1 cellular context compared by ENCODE assay signal in the genomic region with DNA sequence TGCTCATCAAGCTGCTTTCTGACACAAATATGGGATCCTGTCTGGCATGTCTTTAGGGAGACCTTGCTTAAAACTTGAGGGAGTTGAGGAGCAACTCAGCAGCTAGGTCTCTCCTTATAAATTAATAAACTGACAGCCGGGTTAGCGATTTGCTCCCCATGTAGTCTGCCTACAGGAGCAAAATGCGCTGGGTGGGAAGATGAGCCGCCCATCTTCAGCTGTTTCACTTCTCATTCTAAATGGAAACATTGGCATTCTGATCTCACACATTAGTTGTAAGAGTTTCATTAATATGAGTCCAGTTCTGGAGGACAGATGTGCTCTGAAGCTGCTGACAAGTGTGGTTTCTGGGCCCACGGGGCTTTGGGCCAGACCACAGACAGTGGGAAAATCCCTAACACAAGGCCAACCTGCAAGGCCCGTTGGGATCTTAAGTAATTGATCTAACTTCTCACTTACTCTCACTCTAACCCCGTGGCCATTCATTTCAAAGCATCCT.
TF ChIP-seq lines count a peak whose summit lies in the region.

No MANE protein-coding gene starts in this region.

TF ChIP-seq in GM12878, 131 proteins besides CTCF, POLR2A, EP300 and RAD21 (continued from another document and continues in another):
- TF ChIP-seq, protein P1, sequence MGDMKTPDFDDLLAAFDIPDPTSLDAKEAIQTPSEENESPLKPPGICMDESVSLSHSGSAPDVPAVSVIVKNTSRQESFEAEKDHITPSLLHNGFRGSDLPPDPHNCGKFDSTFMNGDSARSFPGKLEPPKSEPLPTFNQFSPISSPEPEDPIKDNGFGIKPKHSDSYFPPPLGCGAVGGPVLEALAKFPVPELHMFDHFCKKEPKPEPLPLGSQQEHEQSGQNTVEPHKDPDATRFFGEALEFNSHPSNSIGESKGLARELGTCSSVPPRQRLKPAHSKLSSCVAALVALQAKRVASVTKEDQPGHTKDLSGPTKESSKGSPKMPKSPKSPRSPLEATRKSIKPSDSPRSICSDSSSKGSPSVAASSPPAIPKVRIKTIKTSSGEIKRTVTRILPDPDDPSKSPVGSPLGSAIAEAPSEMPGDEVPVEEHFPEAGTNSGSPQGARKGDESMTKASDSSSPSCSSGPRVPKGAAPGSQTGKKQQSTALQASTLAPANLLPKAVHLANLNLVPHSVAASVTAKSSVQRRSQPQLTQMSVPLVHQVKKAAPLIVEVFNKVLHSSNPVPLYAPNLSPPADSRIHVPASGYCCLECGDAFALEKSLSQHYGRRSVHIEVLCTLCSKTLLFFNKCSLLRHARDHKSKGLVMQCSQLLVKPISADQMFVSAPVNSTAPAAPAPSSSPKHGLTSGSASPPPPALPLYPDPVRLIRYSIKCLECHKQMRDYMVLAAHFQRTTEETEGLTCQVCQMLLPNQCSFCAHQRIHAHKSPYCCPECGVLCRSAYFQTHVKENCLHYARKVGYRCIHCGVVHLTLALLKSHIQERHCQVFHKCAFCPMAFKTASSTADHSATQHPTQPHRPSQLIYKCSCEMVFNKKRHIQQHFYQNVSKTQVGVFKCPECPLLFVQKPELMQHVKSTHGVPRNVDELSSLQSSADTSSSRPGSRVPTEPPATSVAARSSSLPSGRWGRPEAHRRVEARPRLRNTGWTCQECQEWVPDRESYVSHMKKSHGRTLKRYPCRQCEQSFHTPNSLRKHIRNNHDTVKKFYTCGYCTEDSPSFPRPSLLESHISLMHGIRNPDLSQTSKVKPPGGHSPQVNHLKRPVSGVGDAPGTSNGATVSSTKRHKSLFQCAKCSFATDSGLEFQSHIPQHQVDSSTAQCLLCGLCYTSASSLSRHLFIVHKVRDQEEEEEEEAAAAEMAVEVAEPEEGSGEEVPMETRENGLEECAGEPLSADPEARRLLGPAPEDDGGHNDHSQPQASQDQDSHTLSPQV (IDR thresholded peaks at IDR 0.05): no peak
- TF ChIP-seq BRCA1 (IDR thresholded peaks at IDR 0.05; ENCODE audit: low read depth, low read length): no peak
- TF ChIP-seq, protein P2, sequence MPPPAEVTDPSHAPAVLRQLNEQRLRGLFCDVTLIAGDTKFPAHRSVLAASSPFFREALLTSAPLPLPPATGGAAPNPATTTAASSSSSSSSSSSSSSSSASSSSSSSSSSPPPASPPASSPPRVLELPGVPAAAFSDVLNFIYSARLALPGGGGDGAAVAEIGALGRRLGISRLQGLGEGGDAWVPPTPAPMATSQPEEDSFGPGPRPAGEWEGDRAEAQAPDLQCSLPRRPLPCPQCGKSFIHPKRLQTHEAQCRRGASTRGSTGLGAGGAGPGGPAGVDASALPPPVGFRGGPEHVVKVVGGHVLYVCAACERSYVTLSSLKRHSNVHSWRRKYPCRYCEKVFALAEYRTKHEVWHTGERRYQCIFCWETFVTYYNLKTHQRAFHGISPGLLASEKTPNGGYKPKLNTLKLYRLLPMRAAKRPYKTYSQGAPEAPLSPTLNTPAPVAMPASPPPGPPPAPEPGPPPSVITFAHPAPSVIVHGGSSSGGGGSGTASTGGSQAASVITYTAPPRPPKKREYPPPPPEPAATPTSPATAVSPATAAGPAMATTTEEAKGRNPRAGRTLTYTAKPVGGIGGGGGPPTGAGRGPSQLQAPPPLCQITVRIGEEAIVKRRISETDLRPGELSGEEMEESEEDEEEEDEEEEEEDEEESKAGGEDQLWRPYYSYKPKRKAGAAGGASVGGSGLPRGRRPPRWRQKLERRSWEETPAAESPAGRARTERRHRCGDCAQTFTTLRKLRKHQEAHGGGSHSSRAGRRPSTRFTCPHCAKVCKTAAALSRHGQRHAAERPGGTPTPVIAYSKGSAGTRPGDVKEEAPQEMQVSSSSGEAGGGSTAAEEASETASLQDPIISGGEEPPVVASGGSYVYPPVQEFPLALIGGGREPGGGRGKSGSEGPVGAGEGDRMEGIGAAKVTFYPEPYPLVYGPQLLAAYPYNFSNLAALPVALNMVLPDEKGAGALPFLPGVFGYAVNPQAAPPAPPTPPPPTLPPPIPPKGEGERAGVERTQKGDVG (CRISPR knock-in tag; IDR thresholded peaks at IDR 0.05): no peak
- TF ChIP-seq, protein P3, sequence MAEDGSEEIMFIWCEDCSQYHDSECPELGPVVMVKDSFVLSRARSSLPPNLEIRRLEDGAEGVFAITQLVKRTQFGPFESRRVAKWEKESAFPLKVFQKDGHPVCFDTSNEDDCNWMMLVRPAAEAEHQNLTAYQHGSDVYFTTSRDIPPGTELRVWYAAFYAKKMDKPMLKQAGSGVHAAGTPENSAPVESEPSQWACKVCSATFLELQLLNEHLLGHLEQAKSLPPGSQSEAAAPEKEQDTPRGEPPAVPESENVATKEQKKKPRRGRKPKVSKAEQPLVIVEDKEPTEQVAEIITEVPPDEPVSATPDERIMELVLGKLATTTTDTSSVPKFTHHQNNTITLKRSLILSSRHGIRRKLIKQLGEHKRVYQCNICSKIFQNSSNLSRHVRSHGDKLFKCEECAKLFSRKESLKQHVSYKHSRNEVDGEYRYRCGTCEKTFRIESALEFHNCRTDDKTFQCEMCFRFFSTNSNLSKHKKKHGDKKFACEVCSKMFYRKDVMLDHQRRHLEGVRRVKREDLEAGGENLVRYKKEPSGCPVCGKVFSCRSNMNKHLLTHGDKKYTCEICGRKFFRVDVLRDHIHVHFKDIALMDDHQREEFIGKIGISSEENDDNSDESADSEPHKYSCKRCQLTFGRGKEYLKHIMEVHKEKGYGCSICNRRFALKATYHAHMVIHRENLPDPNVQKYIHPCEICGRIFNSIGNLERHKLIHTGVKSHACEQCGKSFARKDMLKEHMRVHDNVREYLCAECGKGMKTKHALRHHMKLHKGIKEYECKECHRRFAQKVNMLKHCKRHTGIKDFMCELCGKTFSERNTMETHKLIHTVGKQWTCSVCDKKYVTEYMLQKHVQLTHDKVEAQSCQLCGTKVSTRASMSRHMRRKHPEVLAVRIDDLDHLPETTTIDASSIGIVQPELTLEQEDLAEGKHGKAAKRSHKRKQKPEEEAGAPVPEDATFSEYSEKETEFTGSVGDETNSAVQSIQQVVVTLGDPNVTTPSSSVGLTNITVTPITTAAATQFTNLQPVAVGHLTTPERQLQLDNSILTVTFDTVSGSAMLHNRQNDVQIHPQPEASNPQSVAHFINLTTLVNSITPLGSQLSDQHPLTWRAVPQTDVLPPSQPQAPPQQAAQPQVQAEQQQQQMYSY (CRISPR knock-in tag; IDR thresholded peaks at IDR 0.05): no peak
- TF ChIP-seq KDM1A (IDR thresholded peaks at IDR 0.05; ENCODE audit: borderline replicate concordance): no peak
- TF ChIP-seq, protein P4, sequence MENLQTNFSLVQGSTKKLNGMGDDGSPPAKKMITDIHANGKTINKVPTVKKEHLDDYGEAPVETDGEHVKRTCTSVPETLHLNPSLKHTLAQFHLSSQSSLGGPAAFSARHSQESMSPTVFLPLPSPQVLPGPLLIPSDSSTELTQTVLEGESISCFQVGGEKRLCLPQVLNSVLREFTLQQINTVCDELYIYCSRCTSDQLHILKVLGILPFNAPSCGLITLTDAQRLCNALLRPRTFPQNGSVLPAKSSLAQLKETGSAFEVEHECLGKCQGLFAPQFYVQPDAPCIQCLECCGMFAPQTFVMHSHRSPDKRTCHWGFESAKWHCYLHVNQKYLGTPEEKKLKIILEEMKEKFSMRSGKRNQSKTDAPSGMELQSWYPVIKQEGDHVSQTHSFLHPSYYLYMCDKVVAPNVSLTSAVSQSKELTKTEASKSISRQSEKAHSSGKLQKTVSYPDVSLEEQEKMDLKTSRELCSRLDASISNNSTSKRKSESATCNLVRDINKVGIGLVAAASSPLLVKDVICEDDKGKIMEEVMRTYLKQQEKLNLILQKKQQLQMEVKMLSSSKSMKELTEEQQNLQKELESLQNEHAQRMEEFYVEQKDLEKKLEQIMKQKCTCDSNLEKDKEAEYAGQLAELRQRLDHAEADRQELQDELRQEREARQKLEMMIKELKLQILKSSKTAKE (IDR thresholded peaks at IDR 0.05; ENCODE audit: low read depth, poor library complexity, severe bottlenecking): peak; percentile 89
- no peak for TF ChIP-seq SIX5 (IDR thresholded peaks at IDR 0.05; ENCODE audit: low read depth, low read length, severe bottlenecking)
- peak; percentile 80 for TF ChIP-seq CBFB (IDR thresholded peaks at IDR 0.05; ENCODE audit: low read depth)
- no peak for TF ChIP-seq POLR2AphosphoS2 (IDR thresholded peaks at IDR 0.05; ENCODE audit: low read depth, low read length)
- no peak for TF ChIP-seq HDAC2 (IDR thresholded peaks at IDR 0.05)
- TF ChIP-seq SREBF1 (IDR thresholded peaks at IDR 0.05; ENCODE audit: low read length): no peak
- TF ChIP-seq STAT1 (conservative IDR thresholded peaks at IDR 0.05): no peak
- TF ChIP-seq ATF7 (IDR thresholded peaks at IDR 0.05; ENCODE audit: low read depth): peak; percentile 79
- no peak for TF ChIP-seq CEBPB (IDR thresholded peaks at IDR 0.05; ENCODE audit: borderline replicate concordance in 1 of 2, low read depth in 2 of 2, low read length in 2 of 2)
- TF ChIP-seq, protein P5, sequence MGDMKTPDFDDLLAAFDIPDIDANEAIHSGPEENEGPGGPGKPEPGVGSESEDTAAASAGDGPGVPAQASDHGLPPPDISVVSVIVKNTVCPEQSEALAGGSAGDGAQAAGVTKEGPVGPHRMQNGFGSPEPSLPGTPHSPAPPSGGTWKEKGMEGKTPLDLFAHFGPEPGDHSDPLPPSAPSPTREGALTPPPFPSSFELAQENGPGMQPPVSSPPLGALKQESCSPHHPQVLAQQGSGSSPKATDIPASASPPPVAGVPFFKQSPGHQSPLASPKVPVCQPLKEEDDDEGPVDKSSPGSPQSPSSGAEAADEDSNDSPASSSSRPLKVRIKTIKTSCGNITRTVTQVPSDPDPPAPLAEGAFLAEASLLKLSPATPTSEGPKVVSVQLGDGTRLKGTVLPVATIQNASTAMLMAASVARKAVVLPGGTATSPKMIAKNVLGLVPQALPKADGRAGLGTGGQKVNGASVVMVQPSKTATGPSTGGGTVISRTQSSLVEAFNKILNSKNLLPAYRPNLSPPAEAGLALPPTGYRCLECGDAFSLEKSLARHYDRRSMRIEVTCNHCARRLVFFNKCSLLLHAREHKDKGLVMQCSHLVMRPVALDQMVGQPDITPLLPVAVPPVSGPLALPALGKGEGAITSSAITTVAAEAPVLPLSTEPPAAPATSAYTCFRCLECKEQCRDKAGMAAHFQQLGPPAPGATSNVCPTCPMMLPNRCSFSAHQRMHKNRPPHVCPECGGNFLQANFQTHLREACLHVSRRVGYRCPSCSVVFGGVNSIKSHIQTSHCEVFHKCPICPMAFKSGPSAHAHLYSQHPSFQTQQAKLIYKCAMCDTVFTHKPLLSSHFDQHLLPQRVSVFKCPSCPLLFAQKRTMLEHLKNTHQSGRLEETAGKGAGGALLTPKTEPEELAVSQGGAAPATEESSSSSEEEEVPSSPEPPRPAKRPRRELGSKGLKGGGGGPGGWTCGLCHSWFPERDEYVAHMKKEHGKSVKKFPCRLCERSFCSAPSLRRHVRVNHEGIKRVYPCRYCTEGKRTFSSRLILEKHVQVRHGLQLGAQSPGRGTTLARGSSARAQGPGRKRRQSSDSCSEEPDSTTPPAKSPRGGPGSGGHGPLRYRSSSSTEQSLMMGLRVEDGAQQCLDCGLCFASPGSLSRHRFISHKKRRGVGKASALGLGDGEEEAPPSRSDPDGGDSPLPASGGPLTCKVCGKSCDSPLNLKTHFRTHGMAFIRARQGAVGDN (IDR thresholded peaks at IDR 0.05): no peak
- no peak for TF ChIP-seq SMC3 (IDR thresholded peaks at IDR 0.05; ENCODE audit: borderline replicate concordance, low read length)
- no peak for TF ChIP-seq TARDBP (IDR thresholded peaks at IDR 0.05; ENCODE audit: borderline replicate concordance)
- TF ChIP-seq EGR1 (IDR thresholded peaks at IDR 0.05; ENCODE audit: borderline replicate concordance in 1 of 2, low read depth in 2 of 2, low read length in 2 of 2): no peak
- TF ChIP-seq MTA2 (IDR thresholded peaks at IDR 0.05; ENCODE audit: low read depth): peak; percentile 94
- TF ChIP-seq FOXM1 (IDR thresholded peaks at IDR 0.05; ENCODE audit: low read depth, low read length): peak; percentile 31; the same call in 1 of the 2 replicates
- TF ChIP-seq, protein P6, sequence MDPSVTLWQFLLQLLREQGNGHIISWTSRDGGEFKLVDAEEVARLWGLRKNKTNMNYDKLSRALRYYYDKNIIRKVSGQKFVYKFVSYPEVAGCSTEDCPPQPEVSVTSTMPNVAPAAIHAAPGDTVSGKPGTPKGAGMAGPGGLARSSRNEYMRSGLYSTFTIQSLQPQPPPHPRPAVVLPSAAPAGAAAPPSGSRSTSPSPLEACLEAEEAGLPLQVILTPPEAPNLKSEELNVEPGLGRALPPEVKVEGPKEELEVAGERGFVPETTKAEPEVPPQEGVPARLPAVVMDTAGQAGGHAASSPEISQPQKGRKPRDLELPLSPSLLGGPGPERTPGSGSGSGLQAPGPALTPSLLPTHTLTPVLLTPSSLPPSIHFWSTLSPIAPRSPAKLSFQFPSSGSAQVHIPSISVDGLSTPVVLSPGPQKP (IDR thresholded peaks at IDR 0.05; ENCODE audit: low read depth, low read length): no peak
- no peak for TF ChIP-seq MYB (IDR thresholded peaks at IDR 0.05; ENCODE audit: borderline replicate concordance, low read depth, low read length)
- TF ChIP-seq, protein P7, sequence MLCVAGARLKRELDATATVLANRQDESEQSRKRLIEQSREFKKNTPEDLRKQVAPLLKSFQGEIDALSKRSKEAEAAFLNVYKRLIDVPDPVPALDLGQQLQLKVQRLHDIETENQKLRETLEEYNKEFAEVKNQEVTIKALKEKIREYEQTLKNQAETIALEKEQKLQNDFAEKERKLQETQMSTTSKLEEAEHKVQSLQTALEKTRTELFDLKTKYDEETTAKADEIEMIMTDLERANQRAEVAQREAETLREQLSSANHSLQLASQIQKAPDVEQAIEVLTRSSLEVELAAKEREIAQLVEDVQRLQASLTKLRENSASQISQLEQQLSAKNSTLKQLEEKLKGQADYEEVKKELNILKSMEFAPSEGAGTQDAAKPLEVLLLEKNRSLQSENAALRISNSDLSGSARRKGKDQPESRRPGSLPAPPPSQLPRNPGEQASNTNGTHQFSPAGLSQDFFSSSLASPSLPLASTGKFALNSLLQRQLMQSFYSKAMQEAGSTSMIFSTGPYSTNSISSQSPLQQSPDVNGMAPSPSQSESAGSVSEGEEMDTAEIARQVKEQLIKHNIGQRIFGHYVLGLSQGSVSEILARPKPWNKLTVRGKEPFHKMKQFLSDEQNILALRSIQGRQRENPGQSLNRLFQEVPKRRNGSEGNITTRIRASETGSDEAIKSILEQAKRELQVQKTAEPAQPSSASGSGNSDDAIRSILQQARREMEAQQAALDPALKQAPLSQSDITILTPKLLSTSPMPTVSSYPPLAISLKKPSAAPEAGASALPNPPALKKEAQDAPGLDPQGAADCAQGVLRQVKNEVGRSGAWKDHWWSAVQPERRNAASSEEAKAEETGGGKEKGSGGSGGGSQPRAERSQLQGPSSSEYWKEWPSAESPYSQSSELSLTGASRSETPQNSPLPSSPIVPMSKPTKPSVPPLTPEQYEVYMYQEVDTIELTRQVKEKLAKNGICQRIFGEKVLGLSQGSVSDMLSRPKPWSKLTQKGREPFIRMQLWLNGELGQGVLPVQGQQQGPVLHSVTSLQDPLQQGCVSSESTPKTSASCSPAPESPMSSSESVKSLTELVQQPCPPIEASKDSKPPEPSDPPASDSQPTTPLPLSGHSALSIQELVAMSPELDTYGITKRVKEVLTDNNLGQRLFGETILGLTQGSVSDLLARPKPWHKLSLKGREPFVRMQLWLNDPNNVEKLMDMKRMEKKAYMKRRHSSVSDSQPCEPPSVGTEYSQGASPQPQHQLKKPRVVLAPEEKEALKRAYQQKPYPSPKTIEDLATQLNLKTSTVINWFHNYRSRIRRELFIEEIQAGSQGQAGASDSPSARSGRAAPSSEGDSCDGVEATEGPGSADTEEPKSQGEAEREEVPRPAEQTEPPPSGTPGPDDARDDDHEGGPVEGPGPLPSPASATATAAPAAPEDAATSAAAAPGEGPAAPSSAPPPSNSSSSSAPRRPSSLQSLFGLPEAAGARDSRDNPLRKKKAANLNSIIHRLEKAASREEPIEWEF (IDR thresholded peaks at IDR 0.05; ENCODE audit: insufficient replicate concordance, low read depth, low read length): no peak
- TF ChIP-seq TAF1 (IDR thresholded peaks at IDR 0.05; ENCODE audit: borderline replicate concordance, low read depth, low read length): 0 out of 2 replicates have a peak, but pooled peaks have one; percentile 28
- TF ChIP-seq YY1 (IDR thresholded peaks at IDR 0.05; ENCODE audit: low read depth, low read length): no peak; the same call in 1 of the 2 replicates
- TF ChIP-seq ZNF384 (IDR thresholded peaks at IDR 0.05; ENCODE audit: borderline replicate concordance, low read depth, low read length): no peak
